Comparison of ENCODE assay signal across 25 cellular contexts in the genomic region with DNA sequence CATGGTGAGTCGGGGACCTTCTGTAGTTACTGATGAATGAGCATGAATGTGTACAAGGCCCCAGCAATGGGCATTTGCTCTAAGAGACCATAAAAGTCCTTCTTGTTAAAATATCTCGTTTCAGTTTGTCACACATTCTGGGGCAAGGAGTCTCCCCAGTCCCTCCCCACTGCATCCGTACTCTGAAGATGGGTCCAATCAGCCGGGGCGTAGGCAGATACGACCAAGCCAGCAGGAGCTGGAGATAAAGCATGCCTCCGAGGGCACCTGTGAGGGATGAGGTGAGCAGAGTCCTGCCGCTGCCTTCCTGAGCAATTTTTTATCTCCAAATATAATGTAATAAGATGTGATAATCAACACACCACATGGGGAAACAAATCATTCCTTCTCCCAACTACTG.
"Had no signal": no experiment of that assay in that cellular context is flagged by ENCODE, and none has a peak within 500 bp of the region (broad histone marks: within the 10 kb centered on the region; RNA-seq: fewer than 3 reads in every experiment).

No MANE protein-coding gene starts in this region.

- H3K4me1 Mint-ChIP-seq: IgD-negative memory B cell had no signal

- DNase-seq: Kasumi-1; MV-4-11; NCI-H1048; NCI-H1105; NCI-H1417; NCI-H1436 treated with DMSO at 0.1 percent for 48 hours; NCI-H1694; NCI-H187 treated with DMSO at 0.1 percent for 48 hours; NCI-H2029 treated with DMSO at 0.1 percent for 48 hours; NCI-H2227 treated with DMSO at 0.1 percent for 48 hours; NCI-H524; NCI-H526 treated with DMSO at 0.1 percent for 48 hours; NCI-H774; NK-92 treated with Interleukin-12 subunit alpha and Interleukin-12 subunit beta, amount 100 ng/mL, for 24 hours; OCI-M1; PC-9; Peyer's patch; Right ventricle myocardium superior; SIG-M5 had no signal

- H3K9me3 ChIP-seq: Peyer's patch, SJSA1 had no signal

- H3K4me2 ChIP-seq: KMS-11, PC-9 had no signal

- H3K27me3 Mint-ChIP-seq: IgD-negative memory B cell had no signal

- H2AFZ ChIP-seq: PC-9 had no signal

- H3K4me3 Mint-ChIP-seq: IgD-negative memory B cell had no signal

- H3K27me3 ChIP-seq: Peyer's patch, SJSA1 had no signal

- H3K27ac Mint-ChIP-seq: IgD-negative memory B cell had no signal

- ATAC-seq: K562 had no signal

- H3K27ac ChIP-seq: HL-60, KMS-11, PC-9, Peyer's patch, SJSA1, SK-N-MC had no signal

- H3K36me3 ChIP-seq: Peyer's patch, SJSA1 had no signal

- H3K4me1 ChIP-seq: Peyer's patch, SJSA1 had no signal

- H3K9ac ChIP-seq: KMS-11 had no signal

- H3K4me3 ChIP-seq: K562, PC-9, Peyer's patch, SJSA1, SK-N-MC had no signal

- H3K36me3 Mint-ChIP-seq: IgD-negative memory B cell had no signal
